In the genomic region with DNA sequence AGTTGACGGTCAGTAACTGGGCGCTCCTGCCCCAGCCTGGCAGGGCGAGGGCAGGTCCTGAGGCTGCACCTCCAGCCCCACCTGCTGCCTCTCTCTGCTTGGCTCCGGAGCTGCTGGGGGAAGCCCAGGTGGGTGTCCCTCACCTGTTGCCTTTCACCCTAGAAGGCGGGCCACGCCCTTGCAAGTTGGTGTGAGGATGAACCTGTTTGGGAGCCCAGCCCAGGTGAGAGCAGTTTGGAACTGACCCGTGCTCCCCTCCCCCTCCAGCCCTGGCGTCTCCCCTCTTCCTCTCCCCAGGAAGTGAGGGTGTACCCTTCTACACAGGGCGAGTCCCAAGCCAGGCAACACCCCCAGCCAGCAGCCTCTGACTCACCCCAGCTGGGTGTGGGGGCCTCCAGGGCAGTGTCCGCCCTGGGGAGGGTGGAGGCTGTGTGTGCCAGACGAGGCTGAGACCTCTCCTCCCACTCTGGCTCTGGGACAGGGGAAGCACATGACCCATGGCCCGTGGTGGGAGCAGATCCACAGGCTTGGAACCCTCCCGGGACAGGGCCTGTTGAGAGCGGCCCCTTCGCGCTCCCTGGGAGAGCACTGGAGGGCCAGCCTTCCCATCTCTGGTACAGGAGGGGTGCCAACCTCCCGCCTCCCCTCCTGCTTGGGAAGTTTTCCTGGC, we compare ENCODE assay signal across 8 cellular contexts. TPM values are rescaled to one million over a fixed set of nuclear protein-coding genes. Genes with fewer than 3 reads are reported as not detected.
DNase-seq lines count a peak whose midpoint lies in the region; ATAC-seq lines count a peak whose summit lies in the region.

No MANE protein-coding gene starts in this region.

- no peak for DNase-seq in CD4-positive, alpha-beta memory T cell
- DNase-seq in SJCRH30 (peak; percentile 32 to 53), epithelial cell of prostate (ENCODE audit: low read depth, low spot score) (peak; percentile 83), SHP77 treated with DMSO at 0.1 percent for 48 hours (lab: John Stamatoyannopoulos, UW) (no peak)
- DNase-seq in stimulated activated CD4-positive, alpha-beta T cell treated with anti-CD3 and anti-CD28 coated beads, Interleukin-4, amount 100 ng/mL, for 24 hours: no peak

- peaks cover 41 to 51% of the 10 kb centered on the region in 2 donors for H3K36me3 Mint-ChIP-seq in CD4-positive, alpha-beta memory T cell

- intact Hi-C loops in CD4-positive, alpha-beta memory T cell (cut with micrococcal nuclease): no loop called here

- no peaks in the 10 kb centered on the region for H3K9me3 Mint-ChIP-seq in CD4-positive, alpha-beta memory T cell

- H3K4me3 Mint-ChIP-seq in CD4-positive, alpha-beta memory T cell: no peak overlapping the region

- ATAC-seq in HG02885 (IDR thresholded peaks at IDR 0.05; ENCODE audit: poor library complexity, unreplicated experiment) (no peak), HG03175 (IDR thresholded peaks at IDR 0.05; ENCODE audit: unreplicated experiment) (no peak)

- H3K36me3 ChIP-seq in CD4-positive, alpha-beta memory T cell (ENCODE audit: insufficient read depth, low read length): peaks cover 34% of the 10 kb centered on the region
- H3K36me3 ChIP-seq in SJCRH30: peaks cover 49% of the 10 kb centered on the region
- H3K36me3 ChIP-seq in muscle layer of duodenum (ENCODE audit: control insufficient read depth in 1 of 2, insufficient read depth in 2 of 2, low read length in 2 of 2): peaks cover 7 to 34% of the 10 kb centered on the region in 2 donors

- peaks cover 29 to 70% (median 44%) of the 10 kb centered on the region in 4 donors for H3K4me1 Mint-ChIP-seq in CD4-positive, alpha-beta memory T cell

- H3K9me3 ChIP-seq in CD4-positive, alpha-beta memory T cell (ENCODE audit: control insufficient read depth in 1 of 2, low read length in 2 of 2): no peaks in the 10 kb centered on the region
- H3K9me3 ChIP-seq in SJCRH30 (replicated peaks): no peaks in the 10 kb centered on the region
- no peaks in the 10 kb centered on the region for H3K9me3 ChIP-seq in muscle layer of duodenum (ENCODE audit: control insufficient read depth in 1 of 2, low read length in 2 of 2)

- POLR2A ChIA-PET in CD4-positive, alpha-beta memory T cell (lab: Charles Lee; ENCODE audit: partially characterized antibody): interaction anchor here (0.6 to 12.5 kb wide), 4 partner anchors 9 to 273 kb away, joined by 3 to 110 read pairs (median 6); partner anchors contain the start of genes KYAT1 and LRRC8A

- H3K27ac Mint-ChIP-seq in CD4-positive, alpha-beta memory T cell: peak overlapping the region in 6 of 7 donors; percentile 29 to 76 (median 69)

- peaks cover 65% of the 10 kb centered on the region for H3K4me1 ChIP-seq in CD4-positive, alpha-beta memory T cell (ENCODE audit: insufficient read depth, low read length)
- H3K4me1 ChIP-seq in SJCRH30 (peaks cover 22% of the 10 kb centered on the region), muscle layer of duodenum (ENCODE audit: control insufficient read depth in 1 of 2, insufficient read depth in 2 of 2, low read length in 2 of 2) (peaks cover 19 to 32% of the 10 kb centered on the region in 2 donors)

- no peaks in the 10 kb centered on the region for H3K27me3 Mint-ChIP-seq in CD4-positive, alpha-beta memory T cell

- CTCF ChIA-PET in CD4-positive, alpha-beta memory T cell (lab: Charles Lee; ENCODE audit: partially characterized antibody): interaction anchor here (2.1 kb wide), 1 partner anchor 35 kb away, joined by 9 read pairs; no protein-coding TSS in a partner anchor

- H3K4me3 ChIP-seq in CD4-positive, alpha-beta memory T cell (ENCODE audit: low read length in 2 of 2): no peak overlapping the region
- H3K4me3 ChIP-seq in SJCRH30: no peak overlapping the region
- H3K4me3 ChIP-seq in muscle layer of duodenum (ENCODE audit: low read depth in 1 of 2, low read length in 2 of 2): peak overlapping the region in 1 of 2 donors; percentile 41

- peak overlapping the region; percentile 23 for H3K27ac ChIP-seq in CD4-positive, alpha-beta memory T cell (ENCODE audit: low read depth, low read length)
- H3K27ac ChIP-seq in SJCRH30 (no peak overlapping the region), epithelial cell of prostate (peak overlapping the region; percentile 98), muscle layer of duodenum (ENCODE audit: low read length) (peak overlapping the region; percentile 75)

- H3K27me3 ChIP-seq in CD4-positive, alpha-beta memory T cell (ENCODE audit: insufficient read depth, low read length): no peaks in the 10 kb centered on the region
- H3K27me3 ChIP-seq in SJCRH30 (no peaks in the 10 kb centered on the region), muscle layer of duodenum (ENCODE audit: low read depth, low read length) (no peaks in the 10 kb centered on the region)

RNA-seq across cellular contexts. Expression of gene LRRC8A, which starts 10.4 kb away (rescaled TPM):
- 10 to 100 TPM; 24.4 to 26.4 TPM for total RNA-seq in CD4-positive, alpha-beta memory T cell
- polyA plus RNA-seq in CD4-positive, alpha-beta memory T cell: 10 to 100 TPM; 18.7 to 40.6 TPM
- 50.8 and 54.2 TPM in 2 replicates for total RNA-seq in SJCRH30 (2014; rRNA removed; shearing (Covaris generic))

RNA-seq across cellular contexts. Expression of gene KYAT1, which starts 10.6 kb away (rescaled TPM):
- 10 to 100 TPM in 1 of 2 experiments, 1 to 10 TPM in 1; 9.8 to 12.4 TPM for total RNA-seq in CD4-positive, alpha-beta memory T cell
- 10 to 100 TPM; 11.0 to 11.6 TPM for polyA plus RNA-seq in CD4-positive, alpha-beta memory T cell
- 8.4 and 9.4 TPM in 2 replicates for total RNA-seq in SJCRH30 (2014; rRNA removed; shearing (Covaris generic))

RNA-seq across cellular contexts. Expression of gene PHYHD1, which starts 28.4 kb away (rescaled TPM):
- 1 to 10 TPM; 1.7 to 2.2 TPM for total RNA-seq in CD4-positive, alpha-beta memory T cell
- not detected for polyA plus RNA-seq in CD4-positive, alpha-beta memory T cell
- 20.7 and 23.2 TPM in 2 replicates for total RNA-seq in SJCRH30 (2014; rRNA removed; shearing (Covaris generic))

RNA-seq across cellular contexts. Expression of gene DOLK, which starts 55.0 kb away (rescaled TPM):
- 10 to 100 TPM in 1 of 2 experiments, 1 to 10 TPM in 1; 9.9 to 12.9 TPM for total RNA-seq in CD4-positive, alpha-beta memory T cell
- polyA plus RNA-seq in CD4-positive, alpha-beta memory T cell: 10 to 100 TPM in 1 of 2 donors, 1 to 10 TPM in 1; 9.1 to 11.7 TPM
- total RNA-seq in SJCRH30 (2014; rRNA removed; shearing (Covaris generic)): 21.9 and 24.9 TPM in 2 replicates

RNA-seq across cellular contexts. Expression of gene NUP188, which starts 55.1 kb away (rescaled TPM):
- total RNA-seq in CD4-positive, alpha-beta memory T cell: 10 to 100 TPM; 70.1 to 70.8 TPM
- polyA plus RNA-seq in CD4-positive, alpha-beta memory T cell: 10 to 100 TPM; 27.2 to 39.4 TPM
- total RNA-seq in SJCRH30 (2014; rRNA removed; shearing (Covaris generic)): 132 and 136 TPM in 2 replicates

Comparison
In these comparisons a context has a peak if more than half of its experiments do, and no peak if none do; other contexts are left out.
1. DNase-seq: peak in SJCRH30 (2 of 2) and epithelial cell of prostate (single experiment); none in CD4-positive, alpha-beta memory T cell (0 of 5), SHP77 treated with DMSO at 0.1 percent for 48 hours (single experiment) and stimulated activated CD4-positive, alpha-beta T cell treated with anti-CD3 and anti-CD28 coated beads, Interleukin-4, amount 100 ng/mL, for 24 hours (single experiment).